ENCODE assay signal across 17 cellular contexts in the genomic region with DNA sequence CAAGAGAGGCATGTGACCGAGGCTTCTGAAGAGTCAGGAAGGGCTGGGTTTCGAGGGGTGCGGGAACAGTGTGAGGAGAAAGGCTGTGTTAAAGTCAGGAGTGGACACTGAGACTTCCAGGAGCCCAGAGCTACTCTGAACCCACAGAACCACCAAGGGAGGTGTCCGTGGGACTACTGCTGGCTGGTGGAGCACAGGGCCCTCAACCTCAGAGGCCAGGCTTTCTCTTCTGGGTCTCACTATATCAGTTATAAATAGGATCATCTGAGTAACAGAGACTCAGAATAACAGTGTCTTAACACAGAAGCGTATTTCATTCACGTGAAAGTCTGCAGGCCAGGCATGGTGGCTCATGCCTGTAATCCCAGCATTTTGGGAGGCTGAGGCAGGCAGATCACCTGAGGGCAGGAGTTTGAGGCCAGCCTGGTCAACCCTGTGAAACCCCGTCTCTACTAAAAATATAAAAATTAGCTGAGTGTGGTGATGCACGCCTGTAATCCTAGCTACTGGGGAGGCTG.
A peak's percentile ranks its signal among the peaks of the same experiment; 100 is the strongest.
DNase-seq lines count a peak whose midpoint lies in the region; ATAC-seq and TF ChIP-seq lines count a peak whose summit lies in the region.
"Had no signal": no experiment of that assay in that cellular context is flagged by ENCODE, and none has a peak within 500 bp of the region (broad histone marks: within the 10 kb centered on the region; RNA-seq: fewer than 3 reads in every experiment).

No MANE protein-coding gene starts in this region.

- H3K27ac Mint-ChIP-seq in glutamatergic neuron (ENCODE audit: unreplicated experiment) (peak overlapping the region; percentile 92), progenitor cell of endocrine pancreas (peak overlapping the region; percentile 53)
- H3K27ac Mint-ChIP-seq: CD14-positive monocyte; CD8-positive, alpha-beta T cell had no signal

- H3K27me3 Mint-ChIP-seq in glutamatergic neuron (ENCODE audit: unreplicated experiment), result peaks cover 16% of the 10 kb centered on the region
- peaks cover 15% of the 10 kb centered on the region for H3K27me3 Mint-ChIP-seq in progenitor cell of endocrine pancreas

- no peak overlapping the region for H3K4me3 ChIP-seq in WERI-Rb-1 (ENCODE audit: low read depth, low read length)
- H3K4me3 ChIP-seq: BLaER1, GM12878, GM23248, HAP-1 had no signal

- TF ChIP-seq CTCF in WERI-Rb-1 (IDR thresholded peaks at IDR 0.05; ENCODE audit: low read depth, low read length) (no peak), glutamatergic neuron (IDR thresholded peaks at IDR 0.05; ENCODE audit: partially characterized antibody, unreplicated experiment) (no peak), progenitor cell of endocrine pancreas (IDR thresholded peaks at IDR 0.05; ENCODE audit: unreplicated experiment) (no peak)

- no peaks in the 10 kb centered on the region for H3K9me3 ChIP-seq in WERI-Rb-1 (ENCODE audit: severe bottlenecking)
- H3K9me3 ChIP-seq: BLaER1, HAP-1 had no signal

- DNase-seq in WERI-Rb-1 (no peak), glutamatergic neuron (no peak), progenitor cell of endocrine pancreas (ENCODE audit: low spot score, unreplicated experiment) (no peak), Ammon's horn (ENCODE audit: low spot score) (no peak), SW480 (ENCODE audit: low spot score) (no peak)
- DNase-seq: ACHN; Calu3; CD8-positive, alpha-beta T cell; DMS53; DND-41; EL; GM23248 had no signal

- H3K36me3 ChIP-seq in WERI-Rb-1, result no peaks in the 10 kb centered on the region
- H3K36me3 ChIP-seq: BLaER1, HAP-1 had no signal

- H3K4me3 Mint-ChIP-seq in glutamatergic neuron (ENCODE audit: unreplicated experiment) (peak overlapping the region; percentile 58), progenitor cell of endocrine pancreas (ENCODE audit: low read depth) (no peak overlapping the region)
- H3K4me3 Mint-ChIP-seq: CD14-positive monocyte; CD8-positive, alpha-beta T cell had no signal

- H3K4me1 Mint-ChIP-seq in glutamatergic neuron (ENCODE audit: low read depth, unreplicated experiment) (peaks cover 38% of the 10 kb centered on the region), progenitor cell of endocrine pancreas (ENCODE audit: low read depth) (no peaks in the 10 kb centered on the region)

- H3K9me3 Mint-ChIP-seq in glutamatergic neuron (ENCODE audit: unreplicated experiment) (peaks cover 19% of the 10 kb centered on the region), progenitor cell of endocrine pancreas (ENCODE audit: low read depth) (no peaks in the 10 kb centered on the region)
- H3K9me3 Mint-ChIP-seq: CD8-positive, alpha-beta T cell had no signal

- H3K27me3 ChIP-seq in WERI-Rb-1 (ENCODE audit: insufficient read depth, low read depth, severe bottlenecking), result no peaks in the 10 kb centered on the region
- H3K27me3 ChIP-seq: BLaER1 had no signal

- 0 out of 2 replicates have a peak overlapping the region, but pooled peaks have one; percentile 9 for H3K27ac ChIP-seq in WERI-Rb-1
- H3K27ac ChIP-seq: BLaER1, GM23248 had no signal

- H3K36me3 Mint-ChIP-seq in glutamatergic neuron (ENCODE audit: unreplicated experiment) (no peaks in the 10 kb centered on the region), progenitor cell of endocrine pancreas (ENCODE audit: insufficient read depth) (no peaks in the 10 kb centered on the region)
- H3K36me3 Mint-ChIP-seq: CD14-positive monocyte; CD8-positive, alpha-beta T cell had no signal

- ATAC-seq in HG03460 (IDR thresholded peaks at IDR 0.05; ENCODE audit: unreplicated experiment), result no peak
- ATAC-seq: CD8-positive, alpha-beta T cell; GM12878 had no signal
